Comparison of ENCODE assay signal across 30 cellular contexts in genomic region chr2:26195006-26195961, GRCh38. TPM values are rescaled to one million over a fixed set of nuclear protein-coding genes. Genes with fewer than 3 reads are reported as not detected.
DNase-seq lines count a peak whose midpoint lies in the region; ATAC-seq and TF ChIP-seq lines count a peak whose summit lies in the region.
"Had no signal": no experiment of that assay in that cellular context is flagged by ENCODE, and none has a peak within 500 bp of the region (broad histone marks: within the 10 kb centered on the region; RNA-seq: fewer than 3 reads in every experiment).

No MANE protein-coding gene starts in this region.

- CTCF ChIA-PET in activated CD4-positive, alpha-beta memory T cell treated with anti-CD3 and anti-CD28 coated beads for 36 hours (lab: Charles Lee): interaction anchor here (0.7 kb wide), 1 partner anchor 142 kb away, joined by 5 read pairs; no protein-coding TSS in a partner anchor
- CTCF ChIA-PET in activated CD4-positive, alpha-beta memory T cell treated with anti-CD3 and anti-CD28 coated beads, Interleukin-2, amount 10 ng/mL, durations not matched to agents 7 days and 5 days (lab: Charles Lee): interaction anchor here (0.7 to 2.6 kb wide), 2 partner anchors 9 to 11 kb away, joined by 3 to 9 read pairs; no protein-coding TSS in a partner anchor
- CTCF ChIA-PET in CD8-positive, alpha-beta memory T cell (lab: Charles Lee): interaction anchor here (1.2 to 1.5 kb wide), 2 partner anchors 11 kb away, joined by 4 read pairs; no protein-coding TSS in a partner anchor

- no peaks in the 10 kb centered on the region for H3K4me1 ChIP-seq in CD8-positive, alpha-beta memory T cell (ENCODE audit: insufficient read depth, low read length)
- H3K4me1 ChIP-seq: breast epithelium, colonic mucosa, SJSA1, upper lobe of left lung had no signal

- no peak overlapping the region for H3K27ac ChIP-seq in CD8-positive, alpha-beta memory T cell (ENCODE audit: low read depth, low read length)
- H3K27ac ChIP-seq in caudate nucleus (ENCODE audit: low read depth, low read length): no peak overlapping the region
- H3K27ac ChIP-seq: breast epithelium, colonic mucosa, SJSA1, suprapubic skin, upper lobe of left lung had no signal

- ATAC-seq in esophagus mucosa: peak; percentile 45
- ATAC-seq: activated CD8-positive, alpha-beta memory T cell treated with anti-CD3 and anti-CD28 coated beads, Interleukin-2, amount 10 ng/mL, durations not matched to agents 7 days and 5 days; activated T-cell treated with anti-CD3 and anti-CD28 coated beads, Interleukin-2, amount 50 U/mL, for 72 hours; left lobe of liver; stimulated activated memory B cell treated with anti-CD40 and anti-IgM and Interleukin-4, amounts not matched to agents 10 μg/mL and 1 μg/mL and 100 μg/mL, for 72 hours had no signal

- POLR2A ChIA-PET in activated CD4-positive, alpha-beta memory T cell treated with anti-CD3 and anti-CD28 coated beads for 36 hours (lab: Charles Lee): interaction anchor here (0.7 kb wide), 1 partner anchor 10 kb away, joined by 3 read pairs; no protein-coding TSS in a partner anchor
- POLR2A ChIA-PET in activated CD4-positive, alpha-beta memory T cell treated with anti-CD3 and anti-CD28 coated beads, Interleukin-2, amount 10 ng/mL, durations not matched to agents 7 days and 5 days (lab: Charles Lee): no interaction called here
- POLR2A ChIA-PET in CD8-positive, alpha-beta memory T cell (lab: Charles Lee): interaction anchor here (2.1 kb wide), 1 partner anchor 10 kb away, joined by 6 read pairs; no protein-coding TSS in a partner anchor

- H3K27me3 ChIP-seq in CD8-positive, alpha-beta memory T cell (ENCODE audit: insufficient read depth, low read length, poor library complexity, severe bottlenecking): no peaks in the 10 kb centered on the region
- H3K27me3 ChIP-seq: breast epithelium, colonic mucosa, SJSA1, suprapubic skin, upper lobe of left lung had no signal

- H3K4me3 Mint-ChIP-seq in activated CD4-positive, alpha-beta memory T cell treated with anti-CD3 and anti-CD28 coated beads for 36 hours: no peak overlapping the region
- H3K4me3 Mint-ChIP-seq in activated CD4-positive, alpha-beta memory T cell treated with anti-CD3 and anti-CD28 coated beads, Interleukin-2, amount 10 ng/mL, durations not matched to agents 7 days and 5 days: no peak overlapping the region
- no peak overlapping the region for H3K4me3 Mint-ChIP-seq in CD8-positive, alpha-beta memory T cell
- no peak overlapping the region for H3K4me3 Mint-ChIP-seq in nephron
- H3K4me3 Mint-ChIP-seq: activated B cell treated with CpG ODN at 0.5 μM for 24 hours; activated CD4-positive, alpha-beta T cell treated with anti-CD3 and anti-CD28 coated beads, Interleukin-2, amount 10 ng/mL, durations not matched to agents 7 days and 5 days; activated CD8-positive, alpha-beta memory T cell treated with anti-CD3 and anti-CD28 coated beads, Interleukin-2, amount 10 ng/mL, durations not matched to agents 7 days and 5 days; activated T-cell treated with anti-CD3 and anti-CD28 coated beads, Interleukin-2, amount 50 U/mL, for 72 hours; HFFc6; stimulated activated memory B cell treated with anti-CD40 and anti-IgM and Interleukin-4, amounts not matched to agents 10 μg/mL and 1 μg/mL and 100 μg/mL, for 72 hours had no signal

- peaks cover 78% of the 10 kb centered on the region for H3K36me3 ChIP-seq in CD8-positive, alpha-beta memory T cell (ENCODE audit: insufficient read depth, low read length)
- H3K36me3 ChIP-seq: breast epithelium had no signal

- H3K36me3 Mint-ChIP-seq in activated CD4-positive, alpha-beta memory T cell treated with anti-CD3 and anti-CD28 coated beads for 36 hours: peaks cover 25% of the 10 kb centered on the region
- peaks cover 69% of the 10 kb centered on the region for H3K36me3 Mint-ChIP-seq in activated CD4-positive, alpha-beta memory T cell treated with anti-CD3 and anti-CD28 coated beads, Interleukin-2, amount 10 ng/mL, durations not matched to agents 7 days and 5 days (ENCODE audit: low read depth)
- H3K36me3 Mint-ChIP-seq in CD8-positive, alpha-beta memory T cell: peaks cover 6 to 95% (median 23%) of the 10 kb centered on the region in 3 donors
- peaks cover 84% of the 10 kb centered on the region for H3K36me3 Mint-ChIP-seq in nephron (ENCODE audit: low read depth)

- peak overlapping the region; percentile 84 for H3K27ac Mint-ChIP-seq in activated CD4-positive, alpha-beta memory T cell treated with anti-CD3 and anti-CD28 coated beads for 36 hours
- H3K27ac Mint-ChIP-seq in activated CD4-positive, alpha-beta memory T cell treated with anti-CD3 and anti-CD28 coated beads, Interleukin-2, amount 10 ng/mL, durations not matched to agents 7 days and 5 days: no peak overlapping the region
- H3K27ac Mint-ChIP-seq in CD8-positive, alpha-beta memory T cell: peak overlapping the region in 5 of 8 donors; percentile 27 to 86 (median 45)
- peak overlapping the region in 2 of 3 experiments; percentile 16 for H3K27ac Mint-ChIP-seq in nephron
- H3K27ac Mint-ChIP-seq: activated B cell treated with CpG ODN at 0.5 μM for 24 hours; activated CD8-positive, alpha-beta memory T cell treated with anti-CD3 and anti-CD28 coated beads, Interleukin-2, amount 10 ng/mL, durations not matched to agents 7 days and 5 days had no signal

- intact Hi-C loops in activated CD4-positive, alpha-beta memory T cell treated with anti-CD3 and anti-CD28 coated beads for 36 hours (cut with micrococcal nuclease): loop anchor here (5.0 kb wide), 1 partner anchor 52 kb away; no protein-coding TSS in a partner anchor

- H3K4me1 Mint-ChIP-seq in activated CD4-positive, alpha-beta memory T cell treated with anti-CD3 and anti-CD28 coated beads for 36 hours (ENCODE audit: low read depth): peaks cover 12% of the 10 kb centered on the region
- no peaks in the 10 kb centered on the region for H3K4me1 Mint-ChIP-seq in activated CD4-positive, alpha-beta memory T cell treated with anti-CD3 and anti-CD28 coated beads, Interleukin-2, amount 10 ng/mL, durations not matched to agents 7 days and 5 days
- no peaks in the 10 kb centered on the region for H3K4me1 Mint-ChIP-seq in CD8-positive, alpha-beta memory T cell
- peaks cover 28% of the 10 kb centered on the region for H3K4me1 Mint-ChIP-seq in nephron
- H3K4me1 Mint-ChIP-seq: activated CD4-positive, alpha-beta T cell treated with anti-CD3 and anti-CD28 coated beads, Interleukin-2, amount 10 ng/mL, durations not matched to agents 7 days and 5 days; activated CD8-positive, alpha-beta memory T cell treated with anti-CD3 and anti-CD28 coated beads, Interleukin-2, amount 10 ng/mL, durations not matched to agents 7 days and 5 days had no signal

- DNase-seq in activated CD4-positive, alpha-beta memory T cell treated with anti-CD3 and anti-CD28 coated beads for 36 hours: no peak
- DNase-seq in activated CD4-positive, alpha-beta memory T cell treated with anti-CD3 and anti-CD28 coated beads, Interleukin-2, amount 10 ng/mL, durations not matched to agents 7 days and 5 days: no peak
- DNase-seq in CD8-positive, alpha-beta memory T cell: no peak
- DNase-seq in stimulated activated CD8-positive, alpha-beta memory T cell treated with anti-CD3 and anti-CD28 coated beads, Interleukin-4, amount 100 ng/mL, for 48 hours: no peak
- DNase-seq in caudate nucleus (lab: John Stamatoyannopoulos, UW): no peak
- no peak for DNase-seq in central memory CD4-positive, alpha-beta T cell
- DNase-seq: activated B cell treated with CpG ODN at 0.5 μM for 24 hours; activated CD4-positive, alpha-beta T cell treated with anti-CD3 and anti-CD28 coated beads, Interleukin-2, amount 10 ng/mL, durations not matched to agents 7 days and 5 days; activated CD8-positive, alpha-beta memory T cell treated with anti-CD3 and anti-CD28 coated beads, Interleukin-2, amount 10 ng/mL, durations not matched to agents 7 days and 5 days; activated naive CD4-positive, alpha-beta T cell; activated T-cell treated with anti-CD3 and anti-CD28 coated beads, Interleukin-2, amount 50 U/mL, for 72 hours; colonic mucosa; effector CD4-positive, alpha-beta T cell; glutamatergic neuron; GOT3; HFFc6; NCI-H1092 treated with DMSO at 0.1 percent for 48 hours; NCI-H1694 treated with DMSO at 0.1 percent for 48 hours; NCI-H2171 treated with DMSO at 0.1 percent for 48 hours; NCI-H510A; stimulated activated CD4-positive, alpha-beta T cell treated with anti-CD3 and anti-CD28 coated beads, Interleukin-15, amount 100 ng/mL, for 24 hours; stimulated activated CD4-positive, alpha-beta T cell treated with anti-CD3 and anti-CD28 coated beads, Interleukin-4, amount 100 ng/mL, for 4 hours; upper lobe of left lung had no signal

- no peak for TF ChIP-seq CTCF in nephron (IDR thresholded peaks at IDR 0.05; ENCODE audit: unreplicated experiment in 3 of 3)

- no peak overlapping the region for H3K4me3 ChIP-seq in CD8-positive, alpha-beta memory T cell (ENCODE audit: low read length)
- H3K4me3 ChIP-seq: breast epithelium, colonic mucosa, SJSA1, suprapubic skin, upper lobe of left lung had no signal

- no peaks in the 10 kb centered on the region for H3K9me3 Mint-ChIP-seq in activated CD4-positive, alpha-beta memory T cell treated with anti-CD3 and anti-CD28 coated beads for 36 hours
- H3K9me3 Mint-ChIP-seq in activated CD4-positive, alpha-beta memory T cell treated with anti-CD3 and anti-CD28 coated beads, Interleukin-2, amount 10 ng/mL, durations not matched to agents 7 days and 5 days: no peaks in the 10 kb centered on the region
- no peaks in the 10 kb centered on the region for H3K9me3 Mint-ChIP-seq in CD8-positive, alpha-beta memory T cell
- H3K9me3 Mint-ChIP-seq in nephron: no peaks in the 10 kb centered on the region
- H3K9me3 Mint-ChIP-seq: activated CD4-positive, alpha-beta T cell treated with anti-CD3 and anti-CD28 coated beads, Interleukin-2, amount 10 ng/mL, durations not matched to agents 7 days and 5 days; activated T-cell treated with anti-CD3 and anti-CD28 coated beads, Interleukin-2, amount 50 U/mL, for 72 hours; HFFc6 had no signal

- no peaks in the 10 kb centered on the region for H3K9me3 ChIP-seq in CD8-positive, alpha-beta memory T cell (ENCODE audit: low read length)
- H3K9me3 ChIP-seq: breast epithelium, colonic mucosa, SJSA1, suprapubic skin, upper lobe of left lung had no signal

- H3K27me3 Mint-ChIP-seq in activated CD4-positive, alpha-beta memory T cell treated with anti-CD3 and anti-CD28 coated beads for 36 hours: no peaks in the 10 kb centered on the region
- H3K27me3 Mint-ChIP-seq in activated CD4-positive, alpha-beta memory T cell treated with anti-CD3 and anti-CD28 coated beads, Interleukin-2, amount 10 ng/mL, durations not matched to agents 7 days and 5 days: no peaks in the 10 kb centered on the region
- H3K27me3 Mint-ChIP-seq in CD8-positive, alpha-beta memory T cell: no peaks in the 10 kb centered on the region
- no peaks in the 10 kb centered on the region for H3K27me3 Mint-ChIP-seq in nephron (ENCODE audit: low read depth)
- H3K27me3 Mint-ChIP-seq: activated B cell treated with CpG ODN at 0.5 μM for 24 hours; activated CD4-positive, alpha-beta T cell treated with anti-CD3 and anti-CD28 coated beads, Interleukin-2, amount 10 ng/mL, durations not matched to agents 7 days and 5 days; activated CD8-positive, alpha-beta memory T cell treated with anti-CD3 and anti-CD28 coated beads, Interleukin-2, amount 10 ng/mL, durations not matched to agents 7 days and 5 days; stimulated activated memory B cell treated with anti-CD40 and anti-IgM and Interleukin-4, amounts not matched to agents 10 μg/mL and 1 μg/mL and 100 μg/mL, for 72 hours had no signal

RNA-seq across cellular contexts. Expression of gene GAREM2, which starts 22.4 kb away (rescaled TPM):
- total RNA-seq in activated CD4-positive, alpha-beta memory T cell treated with anti-CD3 and anti-CD28 coated beads for 36 hours: 1 to 10 TPM; 1.4 to 2.8 TPM
- total RNA-seq in activated CD4-positive, alpha-beta memory T cell treated with anti-CD3 and anti-CD28 coated beads, Interleukin-2, amount 10 ng/mL, durations not matched to agents 7 days and 5 days: 1 to 10 TPM; 1.6 to 3.5 TPM
- 1 to 10 TPM; 3.2 to 3.3 TPM for total RNA-seq in CD8-positive, alpha-beta memory T cell
- 3.1 TPM for polyA plus RNA-seq in CD8-positive, alpha-beta memory T cell
- total RNA-seq in esophagus mucosa: 0.68 TPM
- total RNA-seq: HFFc6 had no signal

RNA-seq across cellular contexts. Expression of gene HADHA, which starts 49.1 kb away (rescaled TPM):
- 100 to 1,000 TPM; 129 to 130 TPM for total RNA-seq in activated CD4-positive, alpha-beta memory T cell treated with anti-CD3 and anti-CD28 coated beads for 36 hours
- 100 to 1,000 TPM; 108 to 110 TPM for total RNA-seq in activated CD4-positive, alpha-beta memory T cell treated with anti-CD3 and anti-CD28 coated beads, Interleukin-2, amount 10 ng/mL, durations not matched to agents 7 days and 5 days
- 100 to 1,000 TPM; 122 to 126 TPM for total RNA-seq in CD8-positive, alpha-beta memory T cell
- 116 TPM for polyA plus RNA-seq in CD8-positive, alpha-beta memory T cell
- 109 TPM for total RNA-seq in esophagus mucosa

RNA-seq across cellular contexts. Expression of gene HADHB, which starts 49.5 kb away (rescaled TPM):
- total RNA-seq in activated CD4-positive, alpha-beta memory T cell treated with anti-CD3 and anti-CD28 coated beads for 36 hours: 10 to 100 TPM; 73.8 to 78.1 TPM
- total RNA-seq in activated CD4-positive, alpha-beta memory T cell treated with anti-CD3 and anti-CD28 coated beads, Interleukin-2, amount 10 ng/mL, durations not matched to agents 7 days and 5 days: 10 to 100 TPM; 71.4 to 72.6 TPM
- total RNA-seq in CD8-positive, alpha-beta memory T cell: 10 to 100 TPM; 75.1 to 80.2 TPM
- polyA plus RNA-seq in CD8-positive, alpha-beta memory T cell: 83.2 TPM
- 104 TPM for total RNA-seq in esophagus mucosa
